Comparison of ENCODE assay signal across 20 cellular contexts in genomic region chr20:5069141-5069806, GRCh38.
"Had no signal": no experiment of that assay in that cellular context is flagged by ENCODE, and none has a peak within 500 bp of the region (broad histone marks: within the 10 kb centered on the region; RNA-seq: fewer than 3 reads in every experiment).

No MANE protein-coding gene starts in this region.

- H3K27ac ChIP-seq: body of pancreas, colonic mucosa, esophagus muscularis mucosa, ovary, sigmoid colon, thoracic aorta, upper lobe of right lung, VCaP had no signal

- ATAC-seq: body of pancreas, left colon, upper lobe of right lung had no signal

- H3K9me3 ChIP-seq: body of pancreas, colonic mucosa, esophagus muscularis mucosa, ovary, sigmoid colon, thoracic aorta, upper lobe of right lung had no signal

- FAIRE-seq: islet of Langerhans had no signal

- H3K27me3 Mint-ChIP-seq: activated naive CD4-positive, alpha-beta T cell treated with anti-CD3 and anti-CD28 coated beads, Interleukin-2, amount 50 U/mL, for 24 hours had no signal

- H3K27ac Mint-ChIP-seq: activated naive CD4-positive, alpha-beta T cell treated with anti-CD3 and anti-CD28 coated beads, Interleukin-2, amount 50 U/mL, for 24 hours had no signal

- DNase-seq: activated CD4-positive, alpha-beta T cell treated with anti-CD3 and anti-CD28 coated beads for 4 hours; activated effector memory CD4-positive, alpha-beta T cell treated with anti-CD3 and anti-CD28 coated beads, Interleukin-2, amount 50 U/mL, for 16 hours; amniotic stem cell; body of pancreas; caudate nucleus; colonic mucosa; midbrain; ovary; sigmoid colon; stimulated activated CD4-positive, alpha-beta T cell treated with anti-CD3 and anti-CD28 coated beads, Interleukin-1b, Interleukin-23, amount 100 ng/mL, for 48 hours; T-helper 9 cell; upper lobe of right lung had no signal

- H3K36me3 Mint-ChIP-seq: activated naive CD4-positive, alpha-beta T cell treated with anti-CD3 and anti-CD28 coated beads, Interleukin-2, amount 50 U/mL, for 24 hours had no signal

- H3K4me1 Mint-ChIP-seq: activated naive CD4-positive, alpha-beta T cell treated with anti-CD3 and anti-CD28 coated beads, Interleukin-2, amount 50 U/mL, for 24 hours; neural crest cell had no signal

- H3K4me3 Mint-ChIP-seq: activated naive CD4-positive, alpha-beta T cell treated with anti-CD3 and anti-CD28 coated beads, Interleukin-2, amount 50 U/mL, for 24 hours; neural crest cell had no signal

- H3K36me3 ChIP-seq: colonic mucosa, esophagus muscularis mucosa, ovary, sigmoid colon, thoracic aorta, upper lobe of right lung had no signal

- H3K9me3 Mint-ChIP-seq: activated naive CD4-positive, alpha-beta T cell treated with anti-CD3 and anti-CD28 coated beads, Interleukin-2, amount 50 U/mL, for 24 hours; neural crest cell had no signal

- H3K4me3 ChIP-seq: body of pancreas, colonic mucosa, esophagus muscularis mucosa, lung, ovary, sigmoid colon, thoracic aorta, upper lobe of right lung had no signal

- H3K27me3 ChIP-seq: body of pancreas, colonic mucosa, esophagus muscularis mucosa, ovary, sigmoid colon, upper lobe of right lung had no signal
